Comparison of ENCODE assay signal across 19 cellular contexts in genomic region chr11:40393511-40393910, GRCh38.
DNase-seq lines count a peak whose midpoint lies in the region; ATAC-seq lines count a peak whose summit lies in the region.
"Had no signal": no experiment of that assay in that cellular context is flagged by ENCODE, and none has a peak within 500 bp of the region (broad histone marks: within the 10 kb centered on the region; RNA-seq: fewer than 3 reads in every experiment).

No MANE protein-coding gene starts in this region.

- DNase-seq in pons (ENCODE audit: low spot score) = peak; percentile 69
- no peak for DNase-seq in activated CD8-positive, alpha-beta memory T cell treated with anti-CD3 and anti-CD28 coated beads, Interleukin-2, amount 50 U/mL, for 4 hours
- DNase-seq: ACHN; CD4-positive, alpha-beta memory T cell; DMS153; DMS79; GDM1; GOT3; H7; HFFc6 had no signal

- ATAC-seq in HG03460 (IDR thresholded peaks at IDR 0.05; ENCODE audit: unreplicated experiment) (no peak), HG02970 (IDR thresholded peaks at IDR 0.05; ENCODE audit: low FRiP score, unreplicated experiment) (no peak), GM21381 (IDR thresholded peaks at IDR 0.05; ENCODE audit: unreplicated experiment) (no peak)
- ATAC-seq: HCT116 had no signal

- no peaks in the 10 kb centered on the region for H3K27me3 ChIP-seq in layer of hippocampus (ENCODE audit: control insufficient read depth, insufficient read depth, low read length)

- H3K27ac ChIP-seq in cingulate gyrus (ENCODE audit: low read depth, low read length) (peak overlapping the region; percentile 31), layer of hippocampus (ENCODE audit: low read depth, low read length) (peak overlapping the region; percentile 49), temporal lobe (ENCODE audit: low read depth, low read length) (peak overlapping the region; percentile 73)
- H3K27ac ChIP-seq: C4-2B, HL-60 had no signal
